1 cellular context compared by ENCODE assay signal in genomic region chr5:36842087-36842486, GRCh38.
TF ChIP-seq lines count a peak whose summit lies in the region.

No MANE protein-coding gene starts in this region.

TF ChIP-seq in endothelial cell of umbilical vein, 7 proteins besides CTCF, POLR2A, EP300 and RAD21:
- TF ChIP-seq MYC (IDR thresholded peaks at IDR 0.05; ENCODE audit: low read depth, low read length) (no peak), MAX (IDR thresholded peaks at IDR 0.05; ENCODE audit: insufficient read depth, insufficient read length) (no peak), POLR2AphosphoS5 (IDR thresholded peaks at IDR 0.05; ENCODE audit: insufficient read depth, low read depth, low read length) (no peak), EZH2 (IDR thresholded peaks at IDR 0.05; ENCODE audit: borderline replicate concordance, low read depth, low read length, severe bottlenecking) (no peak), JUN (IDR thresholded peaks at IDR 0.05; ENCODE audit: borderline replicate concordance, insufficient read depth, insufficient read length, low read depth) (no peak), GATA2 (IDR thresholded peaks at IDR 0.05; ENCODE audit: insufficient read depth, insufficient read length, low read depth, low read length) (no peak), FOS (IDR thresholded peaks at IDR 0.05; ENCODE audit: borderline replicate concordance, insufficient read depth, low read length) (no peak)
